1 cellular context compared by ENCODE assay signal in the genomic region with DNA sequence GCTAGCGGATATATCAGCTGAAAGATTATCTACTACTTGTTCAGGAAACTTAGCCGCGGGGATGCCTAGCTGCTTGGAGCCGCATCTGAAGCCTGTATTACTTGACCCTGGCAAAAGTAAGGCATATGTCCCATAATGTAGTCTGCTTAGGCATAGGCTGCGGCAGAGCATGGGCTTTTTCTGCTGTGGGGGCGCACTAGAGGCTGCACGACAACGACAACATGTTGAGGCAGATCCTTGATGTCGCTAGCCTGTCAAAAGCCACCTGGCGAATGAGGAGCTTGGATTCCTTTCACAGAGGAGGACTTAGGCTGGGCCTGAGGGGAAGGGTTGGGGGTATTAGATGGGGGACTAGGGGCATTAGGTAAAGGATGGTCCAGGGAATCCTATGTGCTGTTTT.
TF ChIP-seq lines count a peak whose summit lies in the region.

No MANE protein-coding gene starts in this region.

TF ChIP-seq in IMR-90, 13 proteins besides CTCF, POLR2A, EP300 and RAD21:
- TF ChIP-seq NFE2L2 (IDR thresholded peaks at IDR 0.05; ENCODE audit: low read depth, low read length) (no peak), MXI1 (IDR thresholded peaks at IDR 0.05; ENCODE audit: borderline replicate concordance, low read depth, low read length) (no peak), RFX5 (IDR thresholded peaks at IDR 0.05; ENCODE audit: low read depth, low read length) (no peak), BHLHE40 (IDR thresholded peaks at IDR 0.05; ENCODE audit: low read depth, low read length) (no peak), FOS (IDR thresholded peaks at IDR 0.05; ENCODE audit: low read depth, low read length) (no peak), CHD1 (IDR thresholded peaks at IDR 0.05; ENCODE audit: low read depth, low read length) (no peak), CEBPB (IDR thresholded peaks at IDR 0.05; ENCODE audit: low read depth, low read length) (no peak), SMC3 (IDR thresholded peaks at IDR 0.05; ENCODE audit: low read depth, low read length) (no peak), MAFK (IDR thresholded peaks at IDR 0.05; ENCODE audit: low read depth, low read length) (no peak), MAZ (IDR thresholded peaks at IDR 0.05; ENCODE audit: borderline replicate concordance, low read depth, low read length) (no peak), RCOR1 (IDR thresholded peaks at IDR 0.05; ENCODE audit: insufficient replicate concordance, low read length) (no peak)
- TF ChIP-seq, protein P1, sequence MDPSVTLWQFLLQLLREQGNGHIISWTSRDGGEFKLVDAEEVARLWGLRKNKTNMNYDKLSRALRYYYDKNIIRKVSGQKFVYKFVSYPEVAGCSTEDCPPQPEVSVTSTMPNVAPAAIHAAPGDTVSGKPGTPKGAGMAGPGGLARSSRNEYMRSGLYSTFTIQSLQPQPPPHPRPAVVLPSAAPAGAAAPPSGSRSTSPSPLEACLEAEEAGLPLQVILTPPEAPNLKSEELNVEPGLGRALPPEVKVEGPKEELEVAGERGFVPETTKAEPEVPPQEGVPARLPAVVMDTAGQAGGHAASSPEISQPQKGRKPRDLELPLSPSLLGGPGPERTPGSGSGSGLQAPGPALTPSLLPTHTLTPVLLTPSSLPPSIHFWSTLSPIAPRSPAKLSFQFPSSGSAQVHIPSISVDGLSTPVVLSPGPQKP (IDR thresholded peaks at IDR 0.05; ENCODE audit: borderline replicate concordance, low read depth, low read length): no peak
- TF ChIP-seq, protein P2, sequence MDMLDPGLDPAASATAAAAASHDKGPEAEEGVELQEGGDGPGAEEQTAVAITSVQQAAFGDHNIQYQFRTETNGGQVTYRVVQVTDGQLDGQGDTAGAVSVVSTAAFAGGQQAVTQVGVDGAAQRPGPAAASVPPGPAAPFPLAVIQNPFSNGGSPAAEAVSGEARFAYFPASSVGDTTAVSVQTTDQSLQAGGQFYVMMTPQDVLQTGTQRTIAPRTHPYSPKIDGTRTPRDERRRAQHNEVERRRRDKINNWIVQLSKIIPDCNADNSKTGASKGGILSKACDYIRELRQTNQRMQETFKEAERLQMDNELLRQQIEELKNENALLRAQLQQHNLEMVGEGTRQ (IDR thresholded peaks at IDR 0.05; ENCODE audit: low read depth, low read length): no peak
